In the genomic region with DNA sequence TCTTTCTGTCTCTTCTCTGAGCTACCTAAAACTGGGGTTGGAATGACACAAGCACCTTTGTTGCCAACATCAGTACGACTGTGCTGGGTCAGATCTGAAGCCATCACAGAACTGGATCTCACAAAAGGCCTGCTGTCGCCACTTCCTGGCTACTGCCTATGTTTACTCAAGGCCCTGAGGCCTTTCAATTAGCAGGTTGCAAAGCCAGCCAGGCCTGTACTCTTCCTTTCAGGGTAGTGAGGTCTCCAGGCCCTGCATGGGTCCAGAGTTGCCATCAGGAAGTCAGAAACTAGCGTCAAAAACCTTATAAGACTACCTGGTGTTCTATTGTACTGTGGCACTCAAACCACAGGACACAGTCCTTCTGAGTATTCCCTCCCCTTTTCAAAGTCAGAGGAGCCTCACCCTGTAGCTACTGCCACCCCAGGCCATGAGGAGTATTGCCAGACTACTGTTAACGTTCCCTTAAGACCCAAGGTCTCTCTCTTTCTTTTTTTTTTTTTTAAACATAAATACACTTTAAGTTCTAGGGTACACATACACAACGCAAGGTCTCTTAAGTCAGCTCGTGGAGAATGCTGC, we compare ENCODE assay signal across 2 cellular contexts.
TF ChIP-seq lines count a peak whose summit lies in the region.

No MANE protein-coding gene starts in this region.

TF ChIP-seq in HepG2, 621 proteins besides CTCF, POLR2A, EP300 and RAD21 (continued from another document and continues in another):
- TF ChIP-seq ZEB1 (IDR thresholded peaks at IDR 0.05; ENCODE audit: insufficient replicate concordance, low read depth) (no peak), ZNF124 (CRISPR knock-in tag; IDR thresholded peaks at IDR 0.05) (no peak), SSRP1 (CRISPR knock-in tag; IDR thresholded peaks at IDR 0.05) (no peak), MAF1 (CRISPR knock-in tag; IDR thresholded peaks at IDR 0.05; ENCODE audit: borderline replicate concordance) (no peak), ZNF552 (CRISPR knock-in tag; IDR thresholded peaks at IDR 0.05; ENCODE audit: borderline replicate concordance) (no peak), ZNF567 (CRISPR knock-in tag; IDR thresholded peaks at IDR 0.05; ENCODE audit: borderline replicate concordance) (no peak), TAF15 (IDR thresholded peaks at IDR 0.05; ENCODE audit: low read depth, low read length, poor library complexity, severe bottlenecking) (no peak), YEATS2 (CRISPR knock-in tag; IDR thresholded peaks at IDR 0.05; ENCODE audit: borderline replicate concordance) (no peak), ZNF672 (CRISPR knock-in tag; IDR thresholded peaks at IDR 0.05) (no peak), FOXA3 (CRISPR knock-in tag; IDR thresholded peaks at IDR 0.05) (peak; percentile 46), ZNF577 (CRISPR knock-in tag; IDR thresholded peaks at IDR 0.05; ENCODE audit: borderline replicate concordance, low read depth) (no peak), MYNN (CRISPR knock-in tag; IDR thresholded peaks at IDR 0.05; ENCODE audit: low read depth) (no peak)
- TF ChIP-seq, protein P1, sequence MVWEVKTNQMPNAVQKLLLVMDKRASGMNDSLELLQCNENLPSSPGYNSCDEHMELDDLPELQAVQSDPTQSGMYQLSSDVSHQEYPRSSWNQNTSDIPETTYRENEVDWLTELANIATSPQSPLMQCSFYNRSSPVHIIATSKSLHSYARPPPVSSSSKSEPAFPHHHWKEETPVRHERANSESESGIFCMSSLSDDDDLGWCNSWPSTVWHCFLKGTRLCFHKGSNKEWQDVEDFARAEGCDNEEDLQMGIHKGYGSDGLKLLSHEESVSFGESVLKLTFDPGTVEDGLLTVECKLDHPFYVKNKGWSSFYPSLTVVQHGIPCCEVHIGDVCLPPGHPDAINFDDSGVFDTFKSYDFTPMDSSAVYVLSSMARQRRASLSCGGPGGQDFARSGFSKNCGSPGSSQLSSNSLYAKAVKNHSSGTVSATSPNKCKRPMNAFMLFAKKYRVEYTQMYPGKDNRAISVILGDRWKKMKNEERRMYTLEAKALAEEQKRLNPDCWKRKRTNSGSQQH (CRISPR knock-in tag; IDR thresholded peaks at IDR 0.05; ENCODE audit: low read depth): no peak
- TF ChIP-seq, protein P2, sequence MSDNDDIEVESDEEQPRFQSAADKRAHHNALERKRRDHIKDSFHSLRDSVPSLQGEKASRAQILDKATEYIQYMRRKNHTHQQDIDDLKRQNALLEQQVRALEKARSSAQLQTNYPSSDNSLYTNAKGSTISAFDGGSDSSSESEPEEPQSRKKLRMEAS (IDR thresholded peaks at IDR 0.05): 0 out of 2 replicates have a peak, but pooled peaks have one; percentile 13
- TF ChIP-seq, protein P3, sequence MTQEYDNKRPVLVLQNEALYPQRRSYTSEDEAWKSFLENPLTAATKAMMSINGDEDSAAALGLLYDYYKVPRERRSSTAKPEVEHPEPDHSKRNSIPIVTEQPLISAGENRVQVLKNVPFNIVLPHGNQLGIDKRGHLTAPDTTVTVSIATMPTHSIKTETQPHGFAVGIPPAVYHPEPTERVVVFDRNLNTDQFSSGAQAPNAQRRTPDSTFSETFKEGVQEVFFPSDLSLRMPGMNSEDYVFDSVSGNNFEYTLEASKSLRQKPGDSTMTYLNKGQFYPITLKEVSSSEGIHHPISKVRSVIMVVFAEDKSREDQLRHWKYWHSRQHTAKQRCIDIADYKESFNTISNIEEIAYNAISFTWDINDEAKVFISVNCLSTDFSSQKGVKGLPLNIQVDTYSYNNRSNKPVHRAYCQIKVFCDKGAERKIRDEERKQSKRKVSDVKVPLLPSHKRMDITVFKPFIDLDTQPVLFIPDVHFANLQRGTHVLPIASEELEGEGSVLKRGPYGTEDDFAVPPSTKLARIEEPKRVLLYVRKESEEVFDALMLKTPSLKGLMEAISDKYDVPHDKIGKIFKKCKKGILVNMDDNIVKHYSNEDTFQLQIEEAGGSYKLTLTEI (CRISPR knock-in tag; conservative IDR thresholded peaks at IDR 0.05): no peak
- TF ChIP-seq, protein P4, sequence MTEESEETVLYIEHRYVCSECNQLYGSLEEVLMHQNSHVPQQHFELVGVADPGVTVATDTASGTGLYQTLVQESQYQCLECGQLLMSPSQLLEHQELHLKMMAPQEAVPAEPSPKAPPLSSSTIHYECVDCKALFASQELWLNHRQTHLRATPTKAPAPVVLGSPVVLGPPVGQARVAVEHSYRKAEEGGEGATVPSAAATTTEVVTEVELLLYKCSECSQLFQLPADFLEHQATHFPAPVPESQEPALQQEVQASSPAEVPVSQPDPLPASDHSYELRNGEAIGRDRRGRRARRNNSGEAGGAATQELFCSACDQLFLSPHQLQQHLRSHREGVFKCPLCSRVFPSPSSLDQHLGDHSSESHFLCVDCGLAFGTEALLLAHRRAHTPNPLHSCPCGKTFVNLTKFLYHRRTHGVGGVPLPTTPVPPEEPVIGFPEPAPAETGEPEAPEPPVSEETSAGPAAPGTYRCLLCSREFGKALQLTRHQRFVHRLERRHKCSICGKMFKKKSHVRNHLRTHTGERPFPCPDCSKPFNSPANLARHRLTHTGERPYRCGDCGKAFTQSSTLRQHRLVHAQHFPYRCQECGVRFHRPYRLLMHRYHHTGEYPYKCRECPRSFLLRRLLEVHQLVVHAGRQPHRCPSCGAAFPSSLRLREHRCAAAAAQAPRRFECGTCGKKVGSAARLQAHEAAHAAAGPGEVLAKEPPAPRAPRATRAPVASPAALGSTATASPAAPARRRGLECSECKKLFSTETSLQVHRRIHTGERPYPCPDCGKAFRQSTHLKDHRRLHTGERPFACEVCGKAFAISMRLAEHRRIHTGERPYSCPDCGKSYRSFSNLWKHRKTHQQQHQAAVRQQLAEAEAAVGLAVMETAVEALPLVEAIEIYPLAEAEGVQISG (CRISPR knock-in tag; IDR thresholded peaks at IDR 0.05): peak; percentile 70
- TF ChIP-seq, protein P5, sequence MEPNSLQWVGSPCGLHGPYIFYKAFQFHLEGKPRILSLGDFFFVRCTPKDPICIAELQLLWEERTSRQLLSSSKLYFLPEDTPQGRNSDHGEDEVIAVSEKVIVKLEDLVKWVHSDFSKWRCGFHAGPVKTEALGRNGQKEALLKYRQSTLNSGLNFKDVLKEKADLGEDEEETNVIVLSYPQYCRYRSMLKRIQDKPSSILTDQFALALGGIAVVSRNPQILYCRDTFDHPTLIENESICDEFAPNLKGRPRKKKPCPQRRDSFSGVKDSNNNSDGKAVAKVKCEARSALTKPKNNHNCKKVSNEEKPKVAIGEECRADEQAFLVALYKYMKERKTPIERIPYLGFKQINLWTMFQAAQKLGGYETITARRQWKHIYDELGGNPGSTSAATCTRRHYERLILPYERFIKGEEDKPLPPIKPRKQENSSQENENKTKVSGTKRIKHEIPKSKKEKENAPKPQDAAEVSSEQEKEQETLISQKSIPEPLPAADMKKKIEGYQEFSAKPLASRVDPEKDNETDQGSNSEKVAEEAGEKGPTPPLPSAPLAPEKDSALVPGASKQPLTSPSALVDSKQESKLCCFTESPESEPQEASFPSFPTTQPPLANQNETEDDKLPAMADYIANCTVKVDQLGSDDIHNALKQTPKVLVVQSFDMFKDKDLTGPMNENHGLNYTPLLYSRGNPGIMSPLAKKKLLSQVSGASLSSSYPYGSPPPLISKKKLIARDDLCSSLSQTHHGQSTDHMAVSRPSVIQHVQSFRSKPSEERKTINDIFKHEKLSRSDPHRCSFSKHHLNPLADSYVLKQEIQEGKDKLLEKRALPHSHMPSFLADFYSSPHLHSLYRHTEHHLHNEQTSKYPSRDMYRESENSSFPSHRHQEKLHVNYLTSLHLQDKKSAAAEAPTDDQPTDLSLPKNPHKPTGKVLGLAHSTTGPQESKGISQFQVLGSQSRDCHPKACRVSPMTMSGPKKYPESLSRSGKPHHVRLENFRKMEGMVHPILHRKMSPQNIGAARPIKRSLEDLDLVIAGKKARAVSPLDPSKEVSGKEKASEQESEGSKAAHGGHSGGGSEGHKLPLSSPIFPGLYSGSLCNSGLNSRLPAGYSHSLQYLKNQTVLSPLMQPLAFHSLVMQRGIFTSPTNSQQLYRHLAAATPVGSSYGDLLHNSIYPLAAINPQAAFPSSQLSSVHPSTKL (CRISPR knock-in tag; IDR thresholded peaks at IDR 0.05): no peak

TF ChIP-seq in WTC11, 78 proteins besides CTCF, POLR2A, EP300 and RAD21:
- TF ChIP-seq, protein P6, sequence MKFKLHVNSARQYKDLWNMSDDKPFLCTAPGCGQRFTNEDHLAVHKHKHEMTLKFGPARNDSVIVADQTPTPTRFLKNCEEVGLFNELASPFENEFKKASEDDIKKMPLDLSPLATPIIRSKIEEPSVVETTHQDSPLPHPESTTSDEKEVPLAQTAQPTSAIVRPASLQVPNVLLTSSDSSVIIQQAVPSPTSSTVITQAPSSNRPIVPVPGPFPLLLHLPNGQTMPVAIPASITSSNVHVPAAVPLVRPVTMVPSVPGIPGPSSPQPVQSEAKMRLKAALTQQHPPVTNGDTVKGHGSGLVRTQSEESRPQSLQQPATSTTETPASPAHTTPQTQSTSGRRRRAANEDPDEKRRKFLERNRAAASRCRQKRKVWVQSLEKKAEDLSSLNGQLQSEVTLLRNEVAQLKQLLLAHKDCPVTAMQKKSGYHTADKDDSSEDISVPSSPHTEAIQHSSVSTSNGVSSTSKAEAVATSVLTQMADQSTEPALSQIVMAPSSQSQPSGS (CRISPR knock-in tag; IDR thresholded peaks at IDR 0.05; ENCODE audit: borderline replicate concordance, low read depth): no peak
- TF ChIP-seq TCF7 (CRISPR knock-in tag; IDR thresholded peaks at IDR 0.05; ENCODE audit: low read depth) (no peak), FOXP1 (CRISPR knock-in tag; IDR thresholded peaks at IDR 0.05; ENCODE audit: borderline replicate concordance) (no peak), HMGA2 (CRISPR knock-in tag; IDR thresholded peaks at IDR 0.05) (no peak), PRRX2 (CRISPR knock-in tag; IDR thresholded peaks at IDR 0.05) (no peak), MXD4 (CRISPR knock-in tag; IDR thresholded peaks at IDR 0.05; ENCODE audit: borderline replicate concordance) (no peak), NFYB (CRISPR knock-in tag; conservative IDR thresholded peaks at IDR 0.05; ENCODE audit: low read depth) (no peak), SP1 (CRISPR knock-in tag; conservative IDR thresholded peaks at IDR 0.05) (no peak), ESRRA (CRISPR knock-in tag; IDR thresholded peaks at IDR 0.05; ENCODE audit: borderline replicate concordance) (no peak), ATF1 (CRISPR knock-in tag; IDR thresholded peaks at IDR 0.05) (no peak), RORB (CRISPR knock-in tag; IDR thresholded peaks at IDR 0.05) (no peak)
- TF ChIP-seq, protein P7, sequence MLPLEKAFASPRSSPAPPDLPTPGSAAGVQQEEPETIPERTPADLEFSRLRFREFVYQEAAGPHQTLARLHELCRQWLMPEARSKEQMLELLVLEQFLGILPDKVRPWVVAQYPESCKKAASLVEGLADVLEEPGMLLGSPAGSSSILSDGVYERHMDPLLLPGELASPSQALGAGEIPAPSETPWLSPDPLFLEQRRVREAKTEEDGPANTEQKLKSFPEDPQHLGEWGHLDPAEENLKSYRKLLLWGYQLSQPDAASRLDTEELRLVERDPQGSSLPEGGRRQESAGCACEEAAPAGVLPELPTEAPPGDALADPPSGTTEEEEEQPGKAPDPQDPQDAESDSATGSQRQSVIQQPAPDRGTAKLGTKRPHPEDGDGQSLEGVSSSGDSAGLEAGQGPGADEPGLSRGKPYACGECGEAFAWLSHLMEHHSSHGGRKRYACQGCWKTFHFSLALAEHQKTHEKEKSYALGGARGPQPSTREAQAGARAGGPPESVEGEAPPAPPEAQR (CRISPR knock-in tag; IDR thresholded peaks at IDR 0.05): no peak
TF ChIP-seq in WTC11: peak in this region for 0.
